ENCODE assay signal across 1 cellular context in the genomic region with DNA sequence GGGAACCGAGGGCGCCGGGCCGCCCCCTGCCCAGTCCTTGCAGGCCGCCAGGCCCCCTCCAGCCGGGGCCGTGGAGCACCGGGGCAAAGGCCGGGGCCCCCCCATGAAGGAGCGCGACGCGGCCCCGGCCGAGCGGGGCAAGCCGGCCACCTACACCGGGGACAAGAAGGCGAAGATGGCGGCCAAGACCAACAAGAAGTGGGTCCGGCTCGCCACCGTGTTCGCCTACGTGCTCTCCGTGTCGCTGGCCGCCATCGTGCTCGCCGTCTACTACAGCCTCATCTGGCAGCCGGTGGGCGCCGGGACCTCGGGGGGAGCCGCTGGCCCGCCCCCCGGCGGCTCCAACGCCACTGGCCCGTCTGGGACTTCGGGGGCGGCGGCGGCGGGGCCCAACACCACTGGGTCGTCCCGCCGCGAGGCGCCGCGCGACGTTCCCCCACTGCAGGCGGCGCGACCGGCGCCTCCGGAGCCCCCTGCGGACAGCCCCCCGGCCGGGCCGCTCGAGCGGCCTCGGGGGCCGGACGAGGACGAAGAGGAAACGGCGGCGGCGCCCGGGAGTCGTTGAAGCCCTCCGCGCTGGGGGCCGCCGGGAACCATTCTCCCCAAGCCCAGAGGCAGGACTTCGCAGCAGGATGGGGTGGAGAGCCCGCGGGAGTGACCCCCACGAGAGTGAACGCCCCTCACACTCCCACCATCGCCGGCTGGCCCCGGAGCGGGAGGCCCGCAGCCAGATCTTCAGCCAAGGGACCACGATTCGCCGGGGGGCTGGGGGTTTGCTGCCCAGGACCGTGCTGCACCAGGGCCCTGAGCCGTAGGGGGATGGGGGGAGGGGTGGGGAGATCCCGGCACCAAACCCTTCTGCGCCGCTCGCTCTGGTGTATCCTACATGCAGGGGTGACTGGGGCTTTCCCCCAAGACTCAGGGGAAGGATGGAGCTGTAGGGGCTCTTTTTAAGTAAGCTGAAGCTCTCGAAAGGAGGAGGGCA.
TF ChIP-seq lines count a peak whose summit lies in the region.

No MANE protein-coding gene starts in this region.

TF ChIP-seq in IMR-90, 13 proteins besides CTCF, POLR2A, EP300 and RAD21:
- TF ChIP-seq CEBPB (IDR thresholded peaks at IDR 0.05; ENCODE audit: low read depth, low read length) (no peak), MXI1 (IDR thresholded peaks at IDR 0.05; ENCODE audit: borderline replicate concordance, low read depth, low read length) (no peak), SMC3 (IDR thresholded peaks at IDR 0.05; ENCODE audit: low read depth, low read length) (no peak), RCOR1 (IDR thresholded peaks at IDR 0.05; ENCODE audit: insufficient replicate concordance, low read length) (no peak), RFX5 (IDR thresholded peaks at IDR 0.05; ENCODE audit: low read depth, low read length) (no peak), FOS (IDR thresholded peaks at IDR 0.05; ENCODE audit: low read depth, low read length) (no peak), MAFK (IDR thresholded peaks at IDR 0.05; ENCODE audit: low read depth, low read length) (no peak), NFE2L2 (IDR thresholded peaks at IDR 0.05; ENCODE audit: low read depth, low read length) (no peak), MAZ (IDR thresholded peaks at IDR 0.05; ENCODE audit: borderline replicate concordance, low read depth, low read length) (no peak), BHLHE40 (IDR thresholded peaks at IDR 0.05; ENCODE audit: low read depth, low read length) (no peak), CHD1 (IDR thresholded peaks at IDR 0.05; ENCODE audit: low read depth, low read length) (no peak)
- TF ChIP-seq, protein P1, sequence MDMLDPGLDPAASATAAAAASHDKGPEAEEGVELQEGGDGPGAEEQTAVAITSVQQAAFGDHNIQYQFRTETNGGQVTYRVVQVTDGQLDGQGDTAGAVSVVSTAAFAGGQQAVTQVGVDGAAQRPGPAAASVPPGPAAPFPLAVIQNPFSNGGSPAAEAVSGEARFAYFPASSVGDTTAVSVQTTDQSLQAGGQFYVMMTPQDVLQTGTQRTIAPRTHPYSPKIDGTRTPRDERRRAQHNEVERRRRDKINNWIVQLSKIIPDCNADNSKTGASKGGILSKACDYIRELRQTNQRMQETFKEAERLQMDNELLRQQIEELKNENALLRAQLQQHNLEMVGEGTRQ (IDR thresholded peaks at IDR 0.05; ENCODE audit: low read depth, low read length) = no peak
- TF ChIP-seq, protein P2, sequence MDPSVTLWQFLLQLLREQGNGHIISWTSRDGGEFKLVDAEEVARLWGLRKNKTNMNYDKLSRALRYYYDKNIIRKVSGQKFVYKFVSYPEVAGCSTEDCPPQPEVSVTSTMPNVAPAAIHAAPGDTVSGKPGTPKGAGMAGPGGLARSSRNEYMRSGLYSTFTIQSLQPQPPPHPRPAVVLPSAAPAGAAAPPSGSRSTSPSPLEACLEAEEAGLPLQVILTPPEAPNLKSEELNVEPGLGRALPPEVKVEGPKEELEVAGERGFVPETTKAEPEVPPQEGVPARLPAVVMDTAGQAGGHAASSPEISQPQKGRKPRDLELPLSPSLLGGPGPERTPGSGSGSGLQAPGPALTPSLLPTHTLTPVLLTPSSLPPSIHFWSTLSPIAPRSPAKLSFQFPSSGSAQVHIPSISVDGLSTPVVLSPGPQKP (IDR thresholded peaks at IDR 0.05; ENCODE audit: borderline replicate concordance, low read depth, low read length) = no peak
